Comparison of ENCODE assay signal across 8 cellular contexts in genomic region chr6:11771473-11772048, GRCh38. TPM values are rescaled to one million over a fixed set of nuclear protein-coding genes. Genes with fewer than 3 reads are reported as not detected.
DNase-seq lines count a peak whose midpoint lies in the region; ATAC-seq and TF ChIP-seq lines count a peak whose summit lies in the region.

No MANE protein-coding gene starts in this region.

- no peaks in the 10 kb centered on the region for H3K36me3 Mint-ChIP-seq in neural crest cell (ENCODE audit: low read depth)
- no peaks in the 10 kb centered on the region for H3K36me3 Mint-ChIP-seq in activated T-cell treated with anti-CD3 and anti-CD28 coated beads, Interleukin-2, amount 50 U/mL, for 24 hours (ENCODE audit: low read depth)

- no peaks in the 10 kb centered on the region for H3K36me3 ChIP-seq in SJCRH30

- H3K27ac Mint-ChIP-seq in neural crest cell (ENCODE audit: unreplicated experiment) = peak overlapping the region; percentile 14
- H3K27ac Mint-ChIP-seq in activated T-cell treated with anti-CD3 and anti-CD28 coated beads, Interleukin-2, amount 50 U/mL, for 24 hours = no peak overlapping the region

- H3K4me3 ChIP-seq in coronary artery = no peak overlapping the region
- no peak overlapping the region for H3K4me3 ChIP-seq in SJCRH30

- H3K4me1 Mint-ChIP-seq in neural crest cell = no peaks in the 10 kb centered on the region
- H3K4me1 Mint-ChIP-seq in activated T-cell treated with anti-CD3 and anti-CD28 coated beads, Interleukin-2, amount 50 U/mL, for 24 hours (ENCODE audit: low read depth) = peaks cover 24% of the 10 kb centered on the region

- no peak for TF ChIP-seq CTCF in coronary artery (IDR thresholded peaks at IDR 0.05)
- no peak for TF ChIP-seq CTCF in neural crest cell (conservative IDR thresholded peaks at IDR 0.05)

- no peaks in the 10 kb centered on the region for H3K27me3 ChIP-seq in SJCRH30

- ATAC-seq in GM18907 (IDR thresholded peaks at IDR 0.05; ENCODE audit: unreplicated experiment) = no peak

- H3K4me1 ChIP-seq in SJCRH30 = 0 out of 2 replicates have a peak, but pooled peaks cover 3% of the 10 kb centered on the region

- H3K9me3 Mint-ChIP-seq in neural crest cell = no peaks in the 10 kb centered on the region
- H3K9me3 Mint-ChIP-seq in activated T-cell treated with anti-CD3 and anti-CD28 coated beads, Interleukin-2, amount 50 U/mL, for 24 hours = no peaks in the 10 kb centered on the region

- no peaks in the 10 kb centered on the region for H3K9me3 ChIP-seq in SJCRH30 (replicated peaks)

- DNase-seq in A172 (ENCODE audit: low spot score) (peak; percentile 78), LHCN-M2 (ENCODE audit: low read depth) (peak; percentile 80), coronary artery (ENCODE audit: low spot score) (peak; percentile 40), neural crest cell (ENCODE audit: low read depth, low spot score) (no peak), SJCRH30 (no peak), DMS 273 (lab: John Stamatoyannopoulos, UW; ENCODE audit: unreplicated experiment) (no peak)
- DNase-seq in activated T-cell treated with anti-CD3 and anti-CD28 coated beads, Interleukin-2, amount 50 U/mL, for 24 hours = no peak

- H3K27me3 Mint-ChIP-seq in neural crest cell (ENCODE audit: low read depth) = no peaks in the 10 kb centered on the region
- H3K27me3 Mint-ChIP-seq in activated T-cell treated with anti-CD3 and anti-CD28 coated beads, Interleukin-2, amount 50 U/mL, for 24 hours = no peaks in the 10 kb centered on the region

- no peak overlapping the region for H3K4me3 Mint-ChIP-seq in neural crest cell
- no peak overlapping the region for H3K4me3 Mint-ChIP-seq in activated T-cell treated with anti-CD3 and anti-CD28 coated beads, Interleukin-2, amount 50 U/mL, for 24 hours

- H3K27ac ChIP-seq in coronary artery = peak overlapping the region; percentile 78 to 81
- no peak overlapping the region for H3K27ac ChIP-seq in SJCRH30

RNA-seq across cellular contexts. Expression of gene ADTRP, which starts 7.0 kb away (rescaled TPM):
- total RNA-seq in A172 (2014; rRNA removed; shearing (Covaris generic)) = 1.9 and 3.9 TPM in 2 replicates
- total RNA-seq in LHCN-M2 (2014; rRNA removed) = 0.64 and 2.2 TPM in 2 replicates
- polyA plus RNA-seq in LHCN-M2 (2012) = 1.9 TPM
- total RNA-seq in neural crest cell = not detected in 2 replicates
- not detected in 2 replicates for total RNA-seq in SJCRH30 (2014; rRNA removed; shearing (Covaris generic))

Comparison
In these comparisons a context has a peak if more than half of its experiments do, and no peak if none do; other contexts are left out.
1. DNase-seq: peak in A172 (single experiment), LHCN-M2 (single experiment) and coronary artery (single experiment); none in neural crest cell (single experiment), SJCRH30 (0 of 2), DMS 273 (single experiment) and activated T-cell treated with anti-CD3 and anti-CD28 coated beads, Interleukin-2, amount 50 U/mL, for 24 hours (single experiment).